ENCODE assay signal across 25 cellular contexts in genomic region chr3:69566256-69566655, GRCh38.
"Had no signal": no experiment of that assay in that cellular context is flagged by ENCODE, and none has a peak within 500 bp of the region (broad histone marks: within the 10 kb centered on the region; RNA-seq: fewer than 3 reads in every experiment).

No MANE protein-coding gene starts in this region.

- H3K4me3 ChIP-seq: lower lobe of right lung, pancreas, prostate gland, skin epidermis, stomach, testis, thyroid gland, transverse colon, upper lobe of left lung, vagina had no signal

- ATAC-seq: left lobe of liver; naive thymus-derived CD8-positive, alpha-beta T cell; sciatic nerve; stimulated activated naive B cell treated with anti-CD40 and anti-IgM and Interleukin-4, amounts not matched to agents 10 μg/mL and 1 μg/mL and 100 μg/mL, for 72 hours; stimulated activated naive CD8-positive, alpha-beta T cell treated with anti-CD3 and anti-CD28 coated beads, Interleukin-15, Interleukin-2, amounts not matched to agents 100 U/mL and 50 U/mL, for 24 hours had no signal

- FAIRE-seq: pancreas had no signal

- DNase-seq: islet precursor cell; lower lobe of right lung; mammary epithelial cell; mesenchymal stem cell; naive thymus-derived CD8-positive, alpha-beta T cell; nucleus accumbens; pancreas; posterior cingulate gyrus; retina; stimulated activated CD4-positive, alpha-beta T cell treated with anti-CD3 and anti-CD28 coated beads, Interleukin-12 subunit alpha, Interleukin-12 subunit beta, amount 100 ng/mL, for 4 hours; stimulated activated CD4-positive, alpha-beta T cell treated with anti-CD3 and anti-CD28 coated beads, Interleukin-15, amount 100 ng/mL, for 24 hours; stimulated activated CD4-positive, alpha-beta T cell treated with anti-CD3 and anti-CD28 coated beads, Interleukin-2, amount 100 ng/mL, for 24 hours; stimulated activated CD4-positive, alpha-beta T cell treated with anti-CD3 and anti-CD28 coated beads, Interleukin-4, amount 100 ng/mL, for 1 hour; stimulated activated naive B cell treated with anti-CD40 and anti-IgM and Interleukin-4, amounts not matched to agents 10 μg/mL and 1 μg/mL and 100 μg/mL, for 72 hours; stimulated activated naive CD8-positive, alpha-beta T cell treated with anti-CD3 and anti-CD28 coated beads, Interleukin-15, Interleukin-2, amounts not matched to agents 100 U/mL and 50 U/mL, for 24 hours; stomach; testis; thyroid gland; transverse colon; upper lobe of left lung had no signal

- H3K27me3 ChIP-seq: pancreas, stomach, testis, thyroid gland, transverse colon, upper lobe of left lung, vagina had no signal

- H3K36me3 ChIP-seq: lower lobe of right lung, pancreas, prostate gland, stomach, thyroid gland, transverse colon, upper lobe of left lung, vagina had no signal
